Comparison of ENCODE assay signal across 1 cellular context in genomic region chr9:94613003-94613402, GRCh38.
TF ChIP-seq lines count a peak whose summit lies in the region.

No MANE protein-coding gene starts in this region.

TF ChIP-seq in HCT116, 20 proteins besides CTCF, POLR2A, EP300 and RAD21:
- no peak for TF ChIP-seq CBX3 (IDR thresholded peaks at IDR 0.05; ENCODE audit: low read depth)
- TF ChIP-seq ELF1 (IDR thresholded peaks at IDR 0.05; ENCODE audit: borderline replicate concordance, low read depth) = no peak
- TF ChIP-seq SIN3A (IDR thresholded peaks at IDR 0.05; ENCODE audit: low read depth) = no peak
- no peak for TF ChIP-seq REST (IDR thresholded peaks at IDR 0.05; ENCODE audit: low read depth)
- no peak for TF ChIP-seq MAX (IDR thresholded peaks at IDR 0.05)
- no peak for TF ChIP-seq EGR1 (IDR thresholded peaks at IDR 0.05; ENCODE audit: low read depth)
- TF ChIP-seq YY1 (IDR thresholded peaks at IDR 0.05; ENCODE audit: extremely low read depth, insufficient replicate concordance, low read depth, low read length) = no peak
- TF ChIP-seq ZNF274 (IDR thresholded peaks at IDR 0.05; ENCODE audit: low read depth, low read length) = no peak
- no peak for TF ChIP-seq JUND (IDR thresholded peaks at IDR 0.05)
- TF ChIP-seq SRF (IDR thresholded peaks at IDR 0.05; ENCODE audit: low read depth) = no peak
- no peak for TF ChIP-seq FOSL1 (IDR thresholded peaks at IDR 0.05; ENCODE audit: low read depth)
- no peak for TF ChIP-seq EZH2 (IDR thresholded peaks at IDR 0.05)
- no peak for TF ChIP-seq TCF7L2 (IDR thresholded peaks at IDR 0.05; ENCODE audit: borderline replicate concordance, extremely low read depth, insufficient read depth, insufficient read length)
- no peak for TF ChIP-seq ATF3 (IDR thresholded peaks at IDR 0.05)
